Comparison of ENCODE assay signal across 14 cellular contexts in the genomic region with DNA sequence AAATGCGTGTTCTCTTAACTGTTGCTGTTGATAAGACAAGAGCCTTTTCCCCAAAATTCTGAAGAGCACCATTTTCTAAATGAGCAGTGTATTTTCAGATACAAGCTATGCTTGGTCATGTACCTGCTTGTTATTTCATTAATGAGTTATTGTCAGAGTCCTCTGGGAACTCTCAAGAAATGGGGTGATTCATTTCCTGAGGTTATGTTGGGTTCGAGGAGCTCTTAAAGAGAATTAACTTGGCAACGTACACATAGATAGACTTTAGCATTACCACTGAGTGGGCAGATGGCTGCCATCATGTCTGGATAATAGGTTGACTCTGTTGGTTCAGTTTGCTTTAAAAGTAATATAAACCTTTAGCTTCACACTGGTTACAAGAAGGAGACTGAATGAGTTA.
DNase-seq lines count a peak whose midpoint lies in the region; ATAC-seq and TF ChIP-seq lines count a peak whose summit lies in the region.
"Had no signal": no experiment of that assay in that cellular context is flagged by ENCODE, and none has a peak within 500 bp of the region (broad histone marks: within the 10 kb centered on the region; RNA-seq: fewer than 3 reads in every experiment).

No MANE protein-coding gene starts in this region.

- no peak overlapping the region for H3K4me3 ChIP-seq in GM23338
- H3K4me3 ChIP-seq: gastrocnemius medialis had no signal

- no peaks in the 10 kb centered on the region for H3K9me2 ChIP-seq in GM23338 (ENCODE audit: insufficient read depth)

- no peaks in the 10 kb centered on the region; the same call in 1 of the 2 replicates for H3K79me2 ChIP-seq in GM23338 (replicated peaks; ENCODE audit: insufficient read depth)

- ATAC-seq in GM18861 (IDR thresholded peaks at IDR 0.05; ENCODE audit: unreplicated experiment): peak; percentile 44
- peak; percentile 92 for ATAC-seq in foreskin keratinocyte
- ATAC-seq in HG02610 (IDR thresholded peaks at IDR 0.05; ENCODE audit: unreplicated experiment): no peak
- ATAC-seq in GM23338: no peak
- ATAC-seq: gastrocnemius medialis had no signal

- H3K27me3 ChIP-seq in foreskin keratinocyte: no peaks in the 10 kb centered on the region
- no peaks in the 10 kb centered on the region for H3K27me3 ChIP-seq in GM23338 (ENCODE audit: insufficient read depth)
- H3K27me3 ChIP-seq: gastrocnemius medialis had no signal

- no peak overlapping the region for H3K4me2 ChIP-seq in GM23338

- no peak overlapping the region for H3K27ac Mint-ChIP-seq in GM23338
- H3K27ac Mint-ChIP-seq: endodermal cell, nephron progenitor cell had no signal

- H3K36me3 Mint-ChIP-seq in GM23338 (ENCODE audit: low read depth): peaks cover 38% of the 10 kb centered on the region

- peaks cover 3% of the 10 kb centered on the region; the same call in 2 of the 3 replicates for H3K4me1 Mint-ChIP-seq in GM23338
- H3K4me1 Mint-ChIP-seq: nephron progenitor cell had no signal

- no peak overlapping the region for H3K4me3 Mint-ChIP-seq in GM23338
- H3K4me3 Mint-ChIP-seq: CD4-positive, CD25-positive, alpha-beta regulatory T cell; central memory CD8-positive, alpha-beta T cell; endodermal cell; nephron progenitor cell had no signal

- CTCF ChIA-PET in RWPE1 (lab: Yijun Ruan, JAX): no interaction called here

- H3F3A ChIP-seq in GM23338 (replicated peaks; ENCODE audit: low read depth): 0 out of 2 replicates have a peak, but pooled peaks cover 3% of the 10 kb centered on the region

- no peaks in the 10 kb centered on the region for H3K27me3 Mint-ChIP-seq in GM23338 (ENCODE audit: insufficient read depth, low read depth, poor library complexity)
- H3K27me3 Mint-ChIP-seq: CD4-positive, CD25-positive, alpha-beta regulatory T cell; central memory CD8-positive, alpha-beta T cell had no signal

- POLR2A ChIA-PET in RWPE1 (lab: Yijun Ruan, JAX; ENCODE audit: low non-redundant PET): no interaction called here

- no peaks in the 10 kb centered on the region for H4K20me1 ChIP-seq in GM23338 (replicated peaks; ENCODE audit: insufficient read depth)

- no peaks in the 10 kb centered on the region for H3K9me3 Mint-ChIP-seq in GM23338
- H3K9me3 Mint-ChIP-seq: CD4-positive, CD25-positive, alpha-beta regulatory T cell; central memory CD8-positive, alpha-beta T cell; endodermal cell; nephron progenitor cell had no signal

- H2AFZ ChIP-seq in GM23338: no peak overlapping the region

- no peak for TF ChIP-seq CTCF in RWPE1 (conservative IDR thresholded peaks at IDR 0.05; ENCODE audit: low read depth)
- no peak for TF ChIP-seq CTCF in foreskin keratinocyte (conservative IDR thresholded peaks at IDR 0.05)
- no peak for TF ChIP-seq CTCF in GM23338 (conservative IDR thresholded peaks at IDR 0.05; ENCODE audit: low read depth in 2 of 2)

- H3K4me1 ChIP-seq in foreskin keratinocyte (peaks cover 22% of the 10 kb centered on the region), GM23338 (ENCODE audit: insufficient read depth) (no peaks in the 10 kb centered on the region)
- H3K4me1 ChIP-seq: gastrocnemius medialis had no signal

- H3K27ac ChIP-seq in RWPE1 (peak overlapping the region; percentile 64; the same call in 1 of the 2 replicates), foreskin keratinocyte (peak overlapping the region; percentile 65), GM23338 (ENCODE audit: low read depth) (no peak overlapping the region)
- H3K27ac ChIP-seq: gastrocnemius medialis had no signal

- DNase-seq in NCI-H1417 (lab: John Stamatoyannopoulos, UW): peak in 2 of 3 experiments; percentile 27 to 38
- DNase-seq in NCI-H1417 treated with DMSO at 0.1 percent for 48 hours (lab: John Stamatoyannopoulos, UW): no peak
- peak; percentile 86 for DNase-seq in RWPE1 (ENCODE audit: low spot score)
- DNase-seq in foreskin keratinocyte: peak; percentile 89 to 95
- no peak for DNase-seq in DMS153 treated with DMSO at 0.1 percent for 48 hours (lab: John Stamatoyannopoulos, UW; ENCODE audit: unreplicated experiment)
- DNase-seq in GM23338 (ENCODE audit: low spot score): no peak
- DNase-seq: 8988T; CD4-positive, CD25-positive, alpha-beta regulatory T cell; endodermal cell; gastrocnemius medialis; nephron progenitor cell had no signal

- peaks cover 17% of the 10 kb centered on the region for H3K36me3 ChIP-seq in GM23338 (ENCODE audit: insufficient read depth)
- H3K36me3 ChIP-seq: gastrocnemius medialis had no signal

TF ChIP-seq in GM23338, 12 proteins besides CTCF, POLR2A, EP300 and RAD21:
- TF ChIP-seq JUNB (IDR thresholded peaks at IDR 0.05; ENCODE audit: unreplicated experiment) (no peak), CREB1 (CRISPR knock-in tag; IDR thresholded peaks at IDR 0.05; ENCODE audit: low read depth) (no peak)
- TF ChIP-seq, protein P1, sequence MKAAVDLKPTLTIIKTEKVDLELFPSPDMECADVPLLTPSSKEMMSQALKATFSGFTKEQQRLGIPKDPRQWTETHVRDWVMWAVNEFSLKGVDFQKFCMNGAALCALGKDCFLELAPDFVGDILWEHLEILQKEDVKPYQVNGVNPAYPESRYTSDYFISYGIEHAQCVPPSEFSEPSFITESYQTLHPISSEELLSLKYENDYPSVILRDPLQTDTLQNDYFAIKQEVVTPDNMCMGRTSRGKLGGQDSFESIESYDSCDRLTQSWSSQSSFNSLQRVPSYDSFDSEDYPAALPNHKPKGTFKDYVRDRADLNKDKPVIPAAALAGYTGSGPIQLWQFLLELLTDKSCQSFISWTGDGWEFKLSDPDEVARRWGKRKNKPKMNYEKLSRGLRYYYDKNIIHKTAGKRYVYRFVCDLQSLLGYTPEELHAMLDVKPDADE (IDR thresholded peaks at IDR 0.05): no peak

Comparison
In these comparisons a context has a peak if more than half of its experiments do, and no peak if none do; other contexts are left out.
1. DNase-seq: peak in NCI-H1417 (2 of 3), RWPE1 (single experiment) and foreskin keratinocyte (2 of 2); none in NCI-H1417 treated with DMSO at 0.1 percent for 48 hours (single experiment), DMS153 treated with DMSO at 0.1 percent for 48 hours (single experiment) and GM23338 (single experiment).
2. ATAC-seq: peak in GM18861 (single experiment) and foreskin keratinocyte (single experiment); none in HG02610 (single experiment) and GM23338 (single experiment).